1 cellular context compared by ENCODE assay signal in genomic region chr17:44198721-44199552, GRCh38.
TF ChIP-seq lines count a peak whose summit lies in the region.

No MANE protein-coding gene starts in this region.

TF ChIP-seq in H1, 55 proteins besides CTCF, POLR2A, EP300 and RAD21:
- TF ChIP-seq PHF8 (conservative IDR thresholded peaks at IDR 0.05; ENCODE audit: low read depth, low read length) (0 out of 2 replicates have a peak, but pooled peaks have one; percentile 20), EGR1 (IDR thresholded peaks at IDR 0.05; ENCODE audit: borderline replicate concordance, low read depth, low read length) (no peak), SRF (IDR thresholded peaks at IDR 0.05; ENCODE audit: low read depth, low read length) (no peak), NANOG (IDR thresholded peaks at IDR 0.05; ENCODE audit: insufficient read depth, low read depth, low read length, poor library complexity, severe bottlenecking) (peak; percentile 3), TAF1 (IDR thresholded peaks at IDR 0.05; ENCODE audit: low read depth, low read length) (0 out of 2 replicates have a peak, but pooled peaks have one; percentile 16), JUND (IDR thresholded peaks at IDR 0.05; ENCODE audit: low read length) (no peak)
